ENCODE assay signal across 8 cellular contexts in the genomic region with DNA sequence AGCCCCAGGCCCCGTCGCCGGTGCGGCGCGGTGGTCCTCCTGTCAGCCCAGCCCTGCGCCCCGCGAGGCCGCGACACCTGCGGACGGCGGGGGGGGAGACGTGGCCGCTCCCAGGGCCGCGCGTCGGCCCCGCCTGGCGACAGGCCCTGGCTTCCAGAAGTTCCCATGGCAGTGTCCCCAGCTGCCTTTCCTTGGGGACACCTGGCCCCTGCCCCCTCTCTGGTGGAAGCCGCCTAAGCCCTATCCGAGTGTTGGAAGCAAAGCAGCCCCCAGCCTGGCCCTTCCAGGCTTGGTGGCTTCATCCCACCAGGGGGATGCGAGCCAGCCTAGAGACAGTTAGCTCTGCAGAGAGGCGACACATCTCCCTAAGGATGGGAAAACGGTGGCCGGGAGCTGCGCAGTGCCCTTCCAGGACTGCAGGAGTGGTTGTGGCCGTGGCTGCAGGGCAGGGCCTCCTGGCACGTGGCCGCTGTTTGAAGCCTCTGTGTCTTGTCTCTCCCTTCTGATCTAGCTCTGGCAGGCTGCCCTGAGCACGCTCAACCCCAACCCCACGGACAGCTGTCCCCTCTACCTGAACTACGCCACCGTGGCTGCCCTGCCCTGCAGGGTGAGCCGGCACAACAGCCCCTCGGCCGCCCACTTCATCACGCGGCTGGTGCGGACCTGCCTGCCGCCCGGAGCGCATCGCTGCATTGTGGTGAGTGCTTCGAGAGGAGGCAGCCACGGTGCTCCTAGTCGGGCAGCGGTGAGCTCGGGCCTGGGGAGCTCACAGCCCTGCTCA. TPM values are rescaled to one million over a fixed set of nuclear protein-coding genes. Genes with fewer than 3 reads are reported as not detected.
A peak's percentile ranks its signal among the peaks of the same experiment; 100 is the strongest.
DNase-seq lines count a peak whose midpoint lies in the region; ATAC-seq, FAIRE-seq and TF ChIP-seq lines count a peak whose summit lies in the region.

No MANE protein-coding gene starts in this region.

- 61% methylated on average over 42 of the region's 51 CpGs for WGBS in GM12878 (ENCODE audit: insufficient coverage, insufficient replicate concordance, low lambda C conversion rate, missing lambda C conversion rate)
- 33% methylated on average over 27 of the region's 51 CpGs for WGBS in suprapubic skin

- no peaks in the 10 kb centered on the region for H4K20me1 ChIP-seq in GM12878 (ENCODE audit: control insufficient read depth, insufficient read depth)

- CTCF ChIA-PET in GM12878 (lab: Yijun Ruan, JAX) = interaction anchor here (1.2 to 1.8 kb wide), 3 partner anchors 10 to 35 kb away, joined by 4 to 6 read pairs (median 5); no protein-coding TSS in a partner anchor

- in situ Hi-C loops in GM12878 (cut with MboI) = loop anchor here (25.0 kb wide), 1 partner anchor 456 kb away; a partner anchor contains a TSS

- peak overlapping the region; percentile 61 for H3K9ac ChIP-seq in GM12878 (ENCODE audit: control insufficient read depth, insufficient read depth, low read length)

- RAD21 ChIA-PET in GM12878 (lab: Charles Lee; ENCODE audit: unreplicated experiment) = interaction anchor here (0.6 kb wide), 1 partner anchor 42 kb away, joined by 3 read pairs; a partner anchor contains a TSS

- POLR2A ChIA-PET in GM12878 (lab: Charles Lee) = no interaction called here

- DNase-seq in AG09309 (ENCODE audit: low read depth) = no peak
- DNase-seq in GM12878 (ENCODE audit: low read depth, low spot score) = no peak
- DNase-seq in left lobe of liver (ENCODE audit: low spot score) = peak; percentile 55
- DNase-seq in suprapubic skin (ENCODE audit: low spot score in 2 of 2) = peak in 1 of 2 donors; percentile 71
- DNase-seq in OCI-M2 (lab: John Stamatoyannopoulos, UW; ENCODE audit: unreplicated experiment) = no peak

- peak overlapping the region; percentile 70 for H3K4me2 ChIP-seq in GM12878 (ENCODE audit: control insufficient read depth, insufficient read depth)

- H3K27ac ChIP-seq in KOPT-K1 (ENCODE audit: low read depth, low read length, poor library complexity, severe bottlenecking) = peak overlapping the region; percentile 31
- no peak overlapping the region for H3K27ac ChIP-seq in GM12878 (ENCODE audit: control insufficient read depth, insufficient read depth)
- peak overlapping the region; percentile 78 for H3K27ac ChIP-seq in suprapubic skin

- ATAC-seq in GM19351 (IDR thresholded peaks at IDR 0.05; ENCODE audit: unreplicated experiment) (peak; percentile 34), GM12878 (peak; percentile 3; the same call in 2 of the 3 replicates), left lobe of liver (peak; percentile 25), HG03520 (IDR thresholded peaks at IDR 0.05; ENCODE audit: unreplicated experiment) (no peak)

- peak; percentile 30; the same call in 1 of the 2 replicates for TF ChIP-seq POLR2A in GM12878 (IDR thresholded peaks at IDR 0.05; ENCODE audit: low read depth, low read length)
- no peak for TF ChIP-seq POLR2A in suprapubic skin (IDR thresholded peaks at IDR 0.05)

- BruUV-seq in GM12878 (replicated peaks; lab: Mats Ljungman, UMichigan) = no TSS peak

- H2AFZ ChIP-seq in GM12878 (ENCODE audit: control insufficient read depth, low read depth, low read length) = no peak overlapping the region; the same call in 1 of the 2 replicates

- H3K9me3 ChIP-seq in KOPT-K1 (ENCODE audit: insufficient read depth, low read length, poor library complexity, severe bottlenecking) (no peaks in the 10 kb centered on the region), GM12878 (replicated peaks; ENCODE audit: control insufficient read depth, insufficient read depth, low read length) (no peaks in the 10 kb centered on the region), suprapubic skin (no peaks in the 10 kb centered on the region)

- no peaks in the 10 kb centered on the region; the same call in 1 of the 2 replicates for H3K79me2 ChIP-seq in GM12878 (ENCODE audit: control insufficient read depth, insufficient read depth, low read length)

- H3K4me3 ChIP-seq in AG09309 (ENCODE audit: control insufficient read depth, low read depth, low read length) = peak overlapping the region; percentile 52
- H3K4me3 ChIP-seq in GM12878 = peak overlapping the region; percentile 75
- peak overlapping the region; percentile 58 for H3K4me3 ChIP-seq in suprapubic skin

- no peak for FAIRE-seq in GM12878 (lab: Jason Lieb, UNC)

- TF ChIP-seq CTCF in AG09309 (IDR thresholded peaks at IDR 0.05; ENCODE audit: control insufficient read depth, insufficient read depth, low read depth, low read length, missing control alignments) = no peak
- TF ChIP-seq CTCF in GM12878 (IDR thresholded peaks at IDR 0.05 in 2 of 3, conservative IDR thresholded peaks at IDR 0.05 in 1 of 3; ENCODE audit: control insufficient read depth in 2 of 3, extremely low read depth in 1 of 3, insufficient read depth in 1 of 3, low read depth in 3 of 3, low read length in 3 of 3) = no peak
- TF ChIP-seq CTCF in suprapubic skin (IDR thresholded peaks at IDR 0.05) = no peak

- intact Hi-C loops in GM12878 (cut with micrococcal nuclease; ENCODE audit: unreplicated experiment) = loop anchor here (5.0 to 10.0 kb wide), 2 partner anchors 41 to 459 kb away; a partner anchor contains a TSS

- SMC1A ChIA-PET in GM12878 (lab: Charles Lee; ENCODE audit: uncharacterized antibody, unreplicated experiment) = no interaction called here

- H3K4me1 ChIP-seq in GM12878 (ENCODE audit: control insufficient read depth, insufficient read depth, low read length) (peaks cover 5% of the 10 kb centered on the region), suprapubic skin (peaks cover 44% of the 10 kb centered on the region)

- TF ChIP-seq EP300 in GM12878 (IDR thresholded peaks at IDR 0.05; ENCODE audit: borderline replicate concordance in 1 of 2, control insufficient read depth in 1 of 2, low read depth in 2 of 2, low read length in 2 of 2) = no peak
- no peak for TF ChIP-seq EP300 in suprapubic skin (IDR thresholded peaks at IDR 0.05)

- peaks cover 10% of the 10 kb centered on the region; the same call in 1 of the 2 replicates for H3K36me3 ChIP-seq in KOPT-K1 (ENCODE audit: insufficient read depth, low read length)
- H3K36me3 ChIP-seq in GM12878 (ENCODE audit: control insufficient read depth in 2 of 2, insufficient read depth in 2 of 2, low read length in 1 of 2) = peaks cover 0 to 1% of the 10 kb centered on the region in 2 experiments; a peak in 1 of 4 replicates
- peaks cover 32% of the 10 kb centered on the region for H3K36me3 ChIP-seq in suprapubic skin

- TF ChIP-seq RAD21 in GM12878 (IDR thresholded peaks at IDR 0.05; ENCODE audit: insufficient read depth, low read depth, low read length) = no peak

- no peaks in the 10 kb centered on the region for H3K27me3 ChIP-seq in GM12878 (replicated peaks in 1 of 2; ENCODE audit: control insufficient read depth in 2 of 2, insufficient read depth in 2 of 2, low read length in 1 of 2)
- no peaks in the 10 kb centered on the region for H3K27me3 ChIP-seq in suprapubic skin

RNA-seq across cellular contexts. Expression of a gene that starts 0.8 kb away (rescaled TPM):
- 28.9 and 36.2 TPM in 2 replicates for total RNA-seq in GM12878 (2013; cell fraction: nucleolus; rRNA removed)
- total RNA-seq in GM12878 (2014; rRNA removed) = 12.2 and 14.1 TPM in 2 replicates
- 8.0 and 9.0 TPM in 2 replicates for total RNA-seq in GM12878 (2014; rRNA removed; fragmentation: Illumina TruSeq; extraction: Trizol)
- 19.5 and 21.3 TPM in 2 replicates for total RNA-seq in GM12878 (2021)
- polyA plus RNA-seq in GM12878 (2011; ENCODE audit: low read depth) = 8.5 TPM
- 1.8 and 3.1 TPM in 2 replicates for polyA plus RNA-seq in GM12878 (2011; rRNA removed)
- polyA plus RNA-seq in GM12878 (2011; cell fraction: cytosol; rRNA removed) = 2.6 and 4.7 TPM in 2 replicates
- 94.4 and 121 TPM in 2 replicates for polyA plus RNA-seq in GM12878 (2011; cell fraction: nucleus; rRNA removed)
- 24.8 and 27.2 TPM in 2 replicates for polyA plus RNA-seq in GM12878 (2012)
- 1.6 and 6.1 TPM in 2 replicates for polyA plus RNA-seq in GM12878 (2014; fragmentation: Illumina TruSeq; extraction: Trizol)
- polyA plus RNA-seq in GM12878 (2014; fragmentation: Nextera tagmentation; extraction: Ambion mirVana) = under 1 TPM; 0.08 to 0.80 TPM
- 20.0 and 23.1 TPM in 2 replicates for polyA plus RNA-seq in GM12878 (2014; rRNA removed)
- 10 to 100 TPM; 11.4 to 13.1 TPM for polyA plus RNA-seq in GM12878 (2016; fragmentation: Nextera tagmentation; extraction: Ambion mirVana)
- 0.88 and 3.5 TPM in 2 replicates for polyA minus RNA-seq in GM12878 (2011; rRNA and poly(A)+ RNA removed)
- polyA minus RNA-seq in GM12878 (2011; cell fraction: cytosol; rRNA and poly(A)+ RNA removed) = 1.6 and 3.2 TPM in 2 replicates
- 11.4 and 21.0 TPM in 2 replicates for polyA minus RNA-seq in GM12878 (2011; cell fraction: nucleus; rRNA and poly(A)+ RNA removed)
- 12.8 TPM for total RNA-seq in left lobe of liver
- total RNA-seq in suprapubic skin = 10 to 100 TPM; 21.0 to 69.2 (median 42.0) TPM

RNA-seq across cellular contexts. Expression of a gene that starts 42.3 kb away (rescaled TPM):
- total RNA-seq in GM12878 (2013; cell fraction: nucleolus; rRNA removed) = 111 and 113 TPM in 2 replicates
- total RNA-seq in GM12878 (2014; rRNA removed) = 18.7 and 22.8 TPM in 2 replicates
- total RNA-seq in GM12878 (2014; rRNA removed; fragmentation: Illumina TruSeq; extraction: Trizol) = 21.7 and 22.4 TPM in 2 replicates
- total RNA-seq in GM12878 (2021) = 44.9 and 49.4 TPM in 2 replicates
- 36.0 TPM for polyA plus RNA-seq in GM12878 (2011; ENCODE audit: low read depth)
- polyA plus RNA-seq in GM12878 (2011; rRNA removed) = 66.6 and 83.2 TPM in 2 replicates
- polyA plus RNA-seq in GM12878 (2011; cell fraction: cytosol; rRNA removed) = 46.1 and 49.4 TPM in 2 replicates
- 110 and 121 TPM in 2 replicates for polyA plus RNA-seq in GM12878 (2011; cell fraction: nucleus; rRNA removed)
- polyA plus RNA-seq in GM12878 (2012) = 51.8 and 60.4 TPM in 2 replicates
- polyA plus RNA-seq in GM12878 (2014; fragmentation: Illumina TruSeq; extraction: Trizol) = 54.4 and 66.8 TPM in 2 replicates
- polyA plus RNA-seq in GM12878 (2014; fragmentation: Nextera tagmentation; extraction: Ambion mirVana) = 10 to 100 TPM in 1 of 2 experiments, 1 to 10 TPM in 1; 6.3 to 11.1 TPM
- polyA plus RNA-seq in GM12878 (2014; rRNA removed) = 64.3 and 68.4 TPM in 2 replicates
- 10 to 100 TPM; 34.9 to 36.7 TPM for polyA plus RNA-seq in GM12878 (2016; fragmentation: Nextera tagmentation; extraction: Ambion mirVana)
- 24.7 and 43.2 TPM in 2 replicates for polyA minus RNA-seq in GM12878 (2011; rRNA and poly(A)+ RNA removed)
- 8.6 and 18.4 TPM in 2 replicates for polyA minus RNA-seq in GM12878 (2011; cell fraction: cytosol; rRNA and poly(A)+ RNA removed)
- polyA minus RNA-seq in GM12878 (2011; cell fraction: nucleus; rRNA and poly(A)+ RNA removed) = 21.6 and 32.1 TPM in 2 replicates
- total RNA-seq in left lobe of liver = 25.7 TPM
- total RNA-seq in suprapubic skin = 100 to 1,000 TPM in 1 of 4 donors, 10 to 100 TPM in 3; 35.6 to 138 (median 50.9) TPM
